ENCODE assay signal across 11 cellular contexts in the genomic region with DNA sequence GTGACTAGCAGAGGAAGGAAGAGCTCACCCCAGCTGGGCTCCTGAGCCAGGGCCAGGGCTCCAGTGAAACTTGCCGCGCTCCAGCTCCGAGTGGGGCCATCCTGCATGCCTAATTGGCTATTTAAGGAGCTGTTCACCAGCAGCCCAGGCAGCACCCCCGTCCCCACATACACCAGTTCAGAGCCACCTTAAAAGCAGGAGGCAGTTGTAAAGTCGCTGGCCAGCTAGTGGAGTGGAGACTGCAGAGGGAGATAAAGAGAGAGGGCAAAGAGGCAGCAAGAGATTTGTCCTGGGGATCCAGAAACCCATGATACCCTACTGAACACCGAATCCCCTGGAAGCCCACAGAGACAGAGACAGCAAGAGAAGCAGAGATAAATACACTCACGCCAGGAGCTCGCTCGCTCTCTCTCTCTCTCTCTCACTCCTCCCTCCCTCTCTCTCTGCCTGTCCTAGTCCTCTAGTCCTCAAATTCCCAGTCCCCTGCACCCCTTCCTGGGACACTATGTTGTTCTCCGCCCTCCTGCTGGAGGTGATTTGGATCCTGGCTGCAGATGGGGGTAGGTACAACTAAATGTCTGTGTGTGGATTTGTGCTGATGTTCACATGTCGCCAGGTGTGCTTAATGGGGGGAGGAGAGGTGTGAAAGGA. TPM values are rescaled to one million over a fixed set of nuclear protein-coding genes. Genes with fewer than 3 reads are reported as not detected.
A peak's percentile ranks its signal among the peaks of the same experiment; 100 is the strongest.
DNase-seq lines count a peak whose midpoint lies in the region; TF ChIP-seq lines count a peak whose summit lies in the region.
"Had no signal": no experiment of that assay in that cellular context is flagged by ENCODE, and none has a peak within 500 bp of the region (broad histone marks: within the 10 kb centered on the region; RNA-seq: fewer than 3 reads in every experiment).

Gene CA14, plus strand, starts transcription at position 151 of the 651 bp plus-strand sequence. Its CDS starts 355 bp downstream, at position 506.

- H2AFZ ChIP-seq in MM.1S (ENCODE audit: low read length) = no peak within 1 kb of the TSS

- POLR2A ChIA-PET in HEK293 (lab: Yijun Ruan, JAX) = interaction anchor here (0.6 to 2.5 kb wide), 4 partner anchors 11 to 744 kb away, joined by 3 to 6 read pairs (median 4); partner anchors contain the start of genes APH1A, C1orf54 and CIART

- TF ChIP-seq CTCF in HEK293 (tag by site-specific recombination; IDR thresholded peaks at IDR 0.05) (no peak), ascending aorta (IDR thresholded peaks at IDR 0.05) (no peak), MM.1S (IDR thresholded peaks at IDR 0.05; ENCODE audit: low read length) (no peak)

- no peaks in the 10 kb centered on the region for H3K79me2 ChIP-seq in MM.1S (ENCODE audit: low read length)

- CTCF ChIA-PET in HEK293 (lab: Yijun Ruan, JAX) = interaction anchor here (6.3 kb wide), 1 partner anchor 23 kb away, joined by 101 read pairs; the partner anchor contains the start of gene CIART

- peaks cover 3% of the 10 kb centered on the region; the same call in 1 of the 2 replicates for H3F3A ChIP-seq in MM.1S (ENCODE audit: insufficient read depth, low read length)

- no peaks in the 10 kb centered on the region for H3K9me2 ChIP-seq in MM.1S (replicated peaks; ENCODE audit: insufficient read depth, low read length)

- H3K4me2 ChIP-seq in MM.1S (ENCODE audit: low read depth, low read length) = no peak within 1 kb of the TSS

- H3K36me3 ChIP-seq in HEK293 (ENCODE audit: control insufficient read depth in 2 of 2, insufficient read depth in 1 of 2, low read length in 2 of 2) = no peaks in the 10 kb centered on the region
- H3K36me3 ChIP-seq in rectal smooth muscle tissue (ENCODE audit: control insufficient read depth, insufficient read depth, low read length) = no peaks in the 10 kb centered on the region
- no peaks in the 10 kb centered on the region for H3K36me3 ChIP-seq in ascending aorta
- H3K36me3 ChIP-seq in MM.1S (replicated peaks; ENCODE audit: insufficient read depth, low read length) = no peaks in the 10 kb centered on the region

- H3K9me3 ChIP-seq in HEK293 (ENCODE audit: control insufficient read depth, insufficient read depth, low read depth, low read length) = no peaks in the 10 kb centered on the region
- H3K9me3 ChIP-seq in ascending aorta = no peaks in the 10 kb centered on the region
- no peaks in the 10 kb centered on the region for H3K9me3 ChIP-seq in MM.1S (replicated peaks; ENCODE audit: insufficient read depth, low read length)

- intact Hi-C loops in ascending aorta (cut with DNase I) = no loop called here

- H3K4me3 ChIP-seq in HEK293 (ENCODE audit: low read depth, low read length) (no peak within 1 kb of the TSS), iPS-11a (ENCODE audit: low read depth, low read length) (peak within 1 kb of the TSS; percentile 62), rectal smooth muscle tissue (ENCODE audit: low read length) (peak within 1 kb of the TSS; percentile 43), ascending aorta (no peak within 1 kb of the TSS), MM.1S (ENCODE audit: low read length) (no peak within 1 kb of the TSS)

- H3K4me1 ChIP-seq in HEK293 (ENCODE audit: control insufficient read depth, insufficient read depth, low read length) (peaks cover 12% of the 10 kb centered on the region; the same call in 1 of the 2 replicates), rectal smooth muscle tissue (ENCODE audit: control insufficient read depth, insufficient read depth, low read length) (peaks cover 22% of the 10 kb centered on the region), ascending aorta (peaks cover 0 to 9% of the 10 kb centered on the region in 2 donors), MM.1S (ENCODE audit: low read length) (peaks cover 8% of the 10 kb centered on the region)

- no peaks in the 10 kb centered on the region for H4K20me1 ChIP-seq in MM.1S (ENCODE audit: insufficient read depth, low read length)

- H3K9ac ChIP-seq in rectal smooth muscle tissue (ENCODE audit: low read length) = peak within 1 kb of the TSS; percentile 17
- no peak within 1 kb of the TSS for H3K9ac ChIP-seq in MM.1S (ENCODE audit: low read length)

- DNase-seq in ascending aorta (ENCODE audit: low spot score in 2 of 2) = no peak
- no peak for DNase-seq in AG08396 (ENCODE audit: low spot score)
- DNase-seq in MM.1S = no peak
- DNase-seq in activated gamma-delta T cell treated with Interleukin-2 at 50 U/mL for 16 hours = no peak
- DNase-seq: NK-92 treated with Interleukin-12 subunit alpha and Interleukin-12 subunit beta, amount 100 ng/mL, for 24 hours had no signal

- H3K27me3 ChIP-seq in rectal smooth muscle tissue (ENCODE audit: control insufficient read depth, insufficient read depth, low read length) (no peaks in the 10 kb centered on the region), ascending aorta (no peaks in the 10 kb centered on the region), MM.1S (replicated peaks; ENCODE audit: insufficient read depth, low read length) (peaks cover 24% of the 10 kb centered on the region)

- H3K27ac ChIP-seq in HEK293 (ENCODE audit: extremely low read depth, low read depth, low read length) = no peak within 1 kb of the TSS
- peak within 1 kb of the TSS; percentile 46 for H3K27ac ChIP-seq in angular gyrus (ENCODE audit: low read depth, low read length)
- H3K27ac ChIP-seq in rectal smooth muscle tissue (ENCODE audit: low read depth, low read length) = peak within 1 kb of the TSS; percentile 76
- no peak within 1 kb of the TSS for H3K27ac ChIP-seq in ascending aorta
- H3K27ac ChIP-seq in MM.1S (ENCODE audit: low read length) = no peak within 1 kb of the TSS

TF ChIP-seq in HEK293, 187 proteins besides CTCF, POLR2A, EP300 and RAD21 (continues in another document):
- TF ChIP-seq REST (tag by site-specific recombination; IDR thresholded peaks at IDR 0.05) = peak; percentile 80
- TF ChIP-seq ZNF596 (tag by site-specific recombination; IDR thresholded peaks at IDR 0.05) = peak; percentile 87
- TF ChIP-seq, protein P1, sequence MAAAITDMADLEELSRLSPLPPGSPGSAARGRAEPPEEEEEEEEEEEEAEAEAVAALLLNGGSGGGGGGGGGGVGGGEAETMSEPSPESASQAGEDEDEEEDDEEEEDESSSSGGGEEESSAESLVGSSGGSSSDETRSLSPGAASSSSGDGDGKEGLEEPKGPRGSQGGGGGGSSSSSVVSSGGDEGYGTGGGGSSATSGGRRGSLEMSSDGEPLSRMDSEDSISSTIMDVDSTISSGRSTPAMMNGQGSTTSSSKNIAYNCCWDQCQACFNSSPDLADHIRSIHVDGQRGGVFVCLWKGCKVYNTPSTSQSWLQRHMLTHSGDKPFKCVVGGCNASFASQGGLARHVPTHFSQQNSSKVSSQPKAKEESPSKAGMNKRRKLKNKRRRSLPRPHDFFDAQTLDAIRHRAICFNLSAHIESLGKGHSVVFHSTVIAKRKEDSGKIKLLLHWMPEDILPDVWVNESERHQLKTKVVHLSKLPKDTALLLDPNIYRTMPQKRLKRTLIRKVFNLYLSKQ (tag by site-specific recombination; IDR thresholded peaks at IDR 0.05; ENCODE audit: borderline replicate concordance) = no peak
- no peak for TF ChIP-seq ZSCAN23 (tag by site-specific recombination; IDR thresholded peaks at IDR 0.05)
- TF ChIP-seq PBX3 (CRISPR knock-in tag; IDR thresholded peaks at IDR 0.05) = no peak
- TF ChIP-seq ZNF549 (tag by site-specific recombination; IDR thresholded peaks at IDR 0.05) = no peak

RNA-seq across cellular contexts. Expression of gene CA14, which starts in this region (rescaled TPM):
- total RNA-seq in ascending aorta = not detected
- total RNA-seq: renal cortical epithelial cell, subcutaneous adipose tissue had no signal

Comparison
In these comparisons a context has a peak if more than half of its experiments do, and no peak if none do; other contexts are left out.
1. H3K27ac ChIP-seq: peak in angular gyrus (single experiment) and rectal smooth muscle tissue (single experiment); none in HEK293 (single experiment), ascending aorta (0 of 2) and MM.1S (single experiment).
2. H3K4me3 ChIP-seq: peak in iPS-11a (single experiment) and rectal smooth muscle tissue (single experiment); none in HEK293 (single experiment), ascending aorta (0 of 2) and MM.1S (single experiment).